Comparison of ENCODE assay signal across 26 cellular contexts in the genomic region with DNA sequence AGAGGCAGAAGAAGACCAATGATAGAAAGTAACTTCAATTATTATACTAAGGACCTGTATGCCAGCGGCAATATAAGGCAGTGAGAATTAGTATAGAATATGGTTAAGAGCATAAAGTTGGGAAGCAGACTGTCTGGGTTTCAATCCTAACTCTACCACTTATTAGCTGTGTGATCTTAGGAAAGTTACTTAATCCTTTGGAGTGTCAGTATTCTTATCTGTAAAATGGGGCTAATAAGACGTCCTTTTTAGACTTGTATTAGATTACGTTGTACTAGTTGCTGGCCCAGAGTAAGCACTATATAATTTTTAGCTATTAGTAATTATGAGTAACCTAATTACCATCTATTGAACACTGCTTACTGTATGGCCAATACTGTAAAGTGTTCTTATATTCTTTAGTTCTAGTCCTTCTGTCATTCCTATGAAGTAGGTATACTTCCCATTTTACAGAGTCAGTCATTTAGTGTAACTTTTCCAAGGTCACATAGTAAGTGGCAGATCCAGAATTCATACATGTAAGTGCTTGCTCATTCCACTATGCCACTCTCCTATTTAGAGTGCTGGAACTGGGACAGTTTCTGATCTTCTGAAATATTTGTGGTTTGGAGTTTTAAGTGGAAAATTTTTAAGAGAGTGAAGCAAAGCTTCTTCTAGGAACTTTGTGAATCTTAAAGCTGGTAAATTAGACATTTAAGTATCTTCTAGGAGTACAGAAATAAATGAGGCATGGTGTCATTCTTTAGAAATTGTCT. TPM values are rescaled to one million over a fixed set of nuclear protein-coding genes. Genes with fewer than 3 reads are reported as not detected.
DNase-seq lines count a peak whose midpoint lies in the region; ATAC-seq, FAIRE-seq and TF ChIP-seq lines count a peak whose summit lies in the region.
"Had no signal": no experiment of that assay in that cellular context is flagged by ENCODE, and none has a peak within 500 bp of the region (broad histone marks: within the 10 kb centered on the region; RNA-seq: fewer than 3 reads in every experiment).

No MANE protein-coding gene starts in this region.

- H3K4me3 ChIP-seq in HepG2 (replicated peaks in 1 of 3; ENCODE audit: insufficient read depth in 1 of 3, low read depth in 2 of 3, low read length in 3 of 3) (no peak overlapping the region), right lobe of liver (no peak overlapping the region), adipocyte (ENCODE audit: low read length) (no peak overlapping the region)
- H3K4me3 ChIP-seq: heart left ventricle had no signal

- H3K36me3 ChIP-seq in HepG2 (replicated peaks in 1 of 2; ENCODE audit: control insufficient read depth in 1 of 2, insufficient read depth in 2 of 2, low read length in 2 of 2) (peaks cover 14 to 51% of the 10 kb centered on the region in 2 experiments), right lobe of liver (peaks cover 0 to 57% (median 22%) of the 10 kb centered on the region in 4 donors), adipocyte (ENCODE audit: control insufficient read depth, insufficient read depth, low read length, severe bottlenecking) (peaks cover 82% of the 10 kb centered on the region)

- H4K20me1 ChIP-seq in HepG2 (ENCODE audit: insufficient read depth, low read length), result 0 out of 2 replicates have a peak, but pooled peaks cover 3% of the 10 kb centered on the region

- no peak for TF ChIP-seq POLR2A in HepG2 (IDR thresholded peaks at IDR 0.05; ENCODE audit: insufficient read depth in 1 of 2, low read depth in 2 of 2, low read length in 2 of 2)
- TF ChIP-seq POLR2A in right lobe of liver (IDR thresholded peaks at IDR 0.05), result no peak

- no peak overlapping the region for H3K9ac ChIP-seq in HepG2 (ENCODE audit: insufficient read depth, low read depth, low read length)
- no peak overlapping the region for H3K9ac ChIP-seq in adipocyte (ENCODE audit: low read length)

- POLR2A ChIA-PET in HepG2 (lab: Yijun Ruan, JAX), result no interaction called here

- DNase-seq in HepG2 (ENCODE audit: low spot score) (no peak), right lobe of liver (no peak), adipocyte (ENCODE audit: low read depth) (peak; percentile 46), fibroblast of peridontal ligament (ENCODE audit: extremely low read depth) (peak; percentile 69), NCI-H187 (lab: John Stamatoyannopoulos, UW) (no peak), NCI-H1436 treated with DMSO at 0.1 percent for 48 hours (lab: John Stamatoyannopoulos, UW) (no peak)
- DNase-seq in activated CD4-positive, alpha-beta T cell treated with anti-CD3 and anti-CD28 coated beads for 48 hours, result no peak
- DNase-seq: activated CD4-positive, alpha-beta T cell treated with anti-CD3 and anti-CD28 coated beads, Interleukin-2, amount 10 ng/mL, durations not matched to agents 24 days and 14 days; activated gamma-delta T cell treated with Interleukin-2 at 50 U/mL for 16 hours; aorta; CD8-positive, alpha-beta memory T cell; DMS53; heart left ventricle; KBM-7; NCI-H187 treated with DMSO at 0.1 percent for 48 hours; NCI-H446; PC-3; SHP77 treated with DMSO at 0.1 percent for 48 hours; small intestine; stimulated activated CD4-positive, alpha-beta T cell treated with anti-CD3 and anti-CD28 coated beads, Interleukin-4, amount 100 ng/mL, for 24 hours; T-helper 1 cell had no signal

- CTCF ChIA-PET in HepG2 (lab: Yijun Ruan, JAX; ENCODE audit: low intra/inter-chr PET ratio, low total read pairs), result no interaction called here

- no peaks in the 10 kb centered on the region for H3K9me3 ChIP-seq in HepG2 (ENCODE audit: low read length)
- H3K9me3 ChIP-seq in right lobe of liver, result no peaks in the 10 kb centered on the region
- no peaks in the 10 kb centered on the region for H3K9me3 ChIP-seq in adipocyte (ENCODE audit: control insufficient read depth, low read length)
- H3K9me3 ChIP-seq: heart left ventricle had no signal

- no peak overlapping the region for H3K4me2 ChIP-seq in HepG2 (ENCODE audit: low read depth, low read length)

- H3K27ac ChIP-seq in HepG2 (ENCODE audit: extremely low read length, insufficient read depth, low read length) (no peak overlapping the region), right lobe of liver (no peak overlapping the region)
- H3K27ac ChIP-seq: heart left ventricle had no signal

- TF ChIP-seq EP300 in HepG2 (IDR thresholded peaks at IDR 0.05; ENCODE audit: low read depth in 2 of 2, low read length in 2 of 2) (no peak), HepG2 (CRISPR knock-in tag; IDR thresholded peaks at IDR 0.05; ENCODE audit: borderline replicate concordance) (no peak)

- in situ Hi-C loops in HepG2 (cut with HindIII; ENCODE audit: extremely low pct_ligation_motif_present, low pct_unique_long_range_greater_than_20kb), result no loop called here

- WGBS in HepG2 (ENCODE audit: low lambda C conversion rate), result 99% methylated on average over 3 of the region's 3 CpGs
- 90% methylated on average over 3 of the region's 3 CpGs for WGBS in right lobe of liver (ENCODE audit: insufficient coverage, low coverage, low lambda C conversion rate, missing lambda C conversion rate)

- ATAC-seq in HepG2, result no peak
- no peak for ATAC-seq in right lobe of liver
- no peak for ATAC-seq in GM18498 (IDR thresholded peaks at IDR 0.05; ENCODE audit: unreplicated experiment)
- ATAC-seq: heart left ventricle, PC-3 had no signal

- no peak for TF ChIP-seq CTCF in HepG2 (CRISPR knock-in tag; IDR thresholded peaks at IDR 0.05)
- TF ChIP-seq CTCF in right lobe of liver (IDR thresholded peaks at IDR 0.05), result no peak

- intact Hi-C loops in HepG2 (cut with micrococcal nuclease; ENCODE audit: unreplicated experiment), result no loop called here
- intact Hi-C loops in right lobe of liver (cut with DNase I), result no loop called here

- no TSS peak for BruUV-seq in HepG2 (replicated peaks; lab: Mats Ljungman, UMichigan)

- no peaks in the 10 kb centered on the region for H3K79me2 ChIP-seq in HepG2 (ENCODE audit: insufficient read depth, low read length)

- FAIRE-seq in HepG2 (lab: Jason Lieb, UNC), result no peak
- FAIRE-seq: H54, small intestine had no signal

- no peak for TF ChIP-seq RAD21 in HepG2 (CRISPR knock-in tag; IDR thresholded peaks at IDR 0.05)

- H3K4me1 ChIP-seq in HepG2 (ENCODE audit: insufficient read depth, low read length) (peaks cover 34% of the 10 kb centered on the region), right lobe of liver (no peaks in the 10 kb centered on the region), adipocyte (ENCODE audit: control insufficient read depth, insufficient read depth, low read length) (peaks cover 23% of the 10 kb centered on the region)

- H2AFZ ChIP-seq in HepG2 (ENCODE audit: low read length), result no peak overlapping the region

- H3K27me3 ChIP-seq in HepG2 (ENCODE audit: control insufficient read depth in 1 of 2, insufficient read depth in 2 of 2, low read length in 2 of 2) (no peaks in the 10 kb centered on the region), right lobe of liver (no peaks in the 10 kb centered on the region), adipocyte (replicated peaks; ENCODE audit: control insufficient read depth, insufficient read depth, low read length) (no peaks in the 10 kb centered on the region)
- H3K27me3 ChIP-seq: heart left ventricle had no signal

RNA-seq across cellular contexts. Expression of gene HEATR9, which starts 22.5 kb away (rescaled TPM):
- not detected in 2 replicates for total RNA-seq in HepG2 (2016; rRNA removed; fragmentation: Illumina TruSeq; extraction: Trizol)
- not detected in 2 replicates for total RNA-seq in HepG2 (2016; cell fraction: cytosol; rRNA removed; fragmentation: Illumina TruSeq; extraction: Trizol; ENCODE audit: low read depth)
- total RNA-seq in HepG2 (2016; cell fraction: insoluble cytoplasmic fraction; rRNA removed; fragmentation: Illumina TruSeq; extraction: Trizol), result not detected in 2 replicates
- not detected in 2 replicates for total RNA-seq in HepG2 (2016; cell fraction: membrane; rRNA removed; fragmentation: Illumina TruSeq; extraction: Trizol)
- total RNA-seq in HepG2 (2016; cell fraction: nucleus; rRNA removed; fragmentation: Illumina TruSeq; extraction: Trizol), result not detected in 2 replicates
- polyA plus RNA-seq in HepG2 (2011; rRNA removed), result not detected in 2 replicates
- 0.13 TPM in 1 of 2 replicates, not detected in the other for polyA plus RNA-seq in HepG2 (2011; cell fraction: cytosol; rRNA removed)
- polyA plus RNA-seq in HepG2 (2011; cell fraction: nucleus; rRNA removed), result 0.14 TPM in 1 of 2 replicates, not detected in the other
- 0.35 TPM in 1 of 2 replicates, not detected in the other for polyA plus RNA-seq in HepG2 (2012)
- not detected in 2 replicates for polyA plus RNA-seq in HepG2 (2016; cell fraction: cytosol; fragmentation: Illumina TruSeq; extraction: Trizol; ENCODE audit: low read depth)
- polyA plus RNA-seq in HepG2 (2016; cell fraction: insoluble cytoplasmic fraction; fragmentation: Illumina TruSeq; extraction: Trizol; ENCODE audit: low read depth), result not detected in 2 replicates
- polyA plus RNA-seq in HepG2 (2016; cell fraction: membrane; fragmentation: Illumina TruSeq; extraction: Trizol; ENCODE audit: low read depth), result not detected in 2 replicates
- not detected in 2 replicates for polyA plus RNA-seq in HepG2 (2016; cell fraction: nucleus; fragmentation: Illumina TruSeq; extraction: Trizol; ENCODE audit: insufficient read depth, low read depth)
- not detected in 2 replicates for polyA minus RNA-seq in HepG2 (2011; rRNA and poly(A)+ RNA removed; ENCODE audit: low replicate concordance)
- polyA minus RNA-seq in HepG2 (2011; cell fraction: cytosol; rRNA and poly(A)+ RNA removed), result not detected in 2 replicates
- polyA minus RNA-seq in HepG2 (2011; cell fraction: nucleus; rRNA and poly(A)+ RNA removed), result 0.26 TPM in 1 of 2 replicates, not detected in the other
- total RNA-seq in right lobe of liver, result not detected
- total RNA-seq: activated CD4-positive, alpha-beta T cell treated with anti-CD3 and anti-CD28 coated beads, Interleukin-2, amount 10 ng/mL, durations not matched to agents 24 days and 14 days; aorta; lower leg skin; PC-3; pulmonary artery endothelial cell; urinary bladder had no signal
- polyA plus RNA-seq: aorta, heart left ventricle, small intestine, urinary bladder had no signal

RNA-seq across cellular contexts. Expression of gene CCL5, which starts 33.9 kb away (rescaled TPM):
- 0.13 TPM in 1 of 2 replicates, not detected in the other for total RNA-seq in HepG2 (2016; rRNA removed; fragmentation: Illumina TruSeq; extraction: Trizol)
- total RNA-seq in HepG2 (2016; cell fraction: cytosol; rRNA removed; fragmentation: Illumina TruSeq; extraction: Trizol; ENCODE audit: low read depth), result not detected in 2 replicates
- total RNA-seq in HepG2 (2016; cell fraction: insoluble cytoplasmic fraction; rRNA removed; fragmentation: Illumina TruSeq; extraction: Trizol), result 0.13 TPM in 1 of 2 replicates, not detected in the other
- total RNA-seq in HepG2 (2016; cell fraction: membrane; rRNA removed; fragmentation: Illumina TruSeq; extraction: Trizol), result not detected in 2 replicates
- not detected in 2 replicates for total RNA-seq in HepG2 (2016; cell fraction: nucleus; rRNA removed; fragmentation: Illumina TruSeq; extraction: Trizol)
- 0.25 and 0.29 TPM in 2 replicates for polyA plus RNA-seq in HepG2 (2011; rRNA removed)
- polyA plus RNA-seq in HepG2 (2011; cell fraction: cytosol; rRNA removed), result 0.16 and 0.31 TPM in 2 replicates
- polyA plus RNA-seq in HepG2 (2011; cell fraction: nucleus; rRNA removed), result 0.09 TPM in 1 of 2 replicates, not detected in the other
- 0.27 and 0.35 TPM in 2 replicates for polyA plus RNA-seq in HepG2 (2012)
- polyA plus RNA-seq in HepG2 (2016; cell fraction: cytosol; fragmentation: Illumina TruSeq; extraction: Trizol; ENCODE audit: low read depth), result not detected in 2 replicates
- not detected in 2 replicates for polyA plus RNA-seq in HepG2 (2016; cell fraction: insoluble cytoplasmic fraction; fragmentation: Illumina TruSeq; extraction: Trizol; ENCODE audit: low read depth)
- not detected in 2 replicates for polyA plus RNA-seq in HepG2 (2016; cell fraction: membrane; fragmentation: Illumina TruSeq; extraction: Trizol; ENCODE audit: low read depth)
- polyA plus RNA-seq in HepG2 (2016; cell fraction: nucleus; fragmentation: Illumina TruSeq; extraction: Trizol; ENCODE audit: insufficient read depth, low read depth), result 0.55 TPM in 1 of 2 replicates, not detected in the other
- 0.48 and 1.7 TPM in 2 replicates for polyA minus RNA-seq in HepG2 (2011; rRNA and poly(A)+ RNA removed; ENCODE audit: low replicate concordance)
- not detected in 2 replicates for polyA minus RNA-seq in HepG2 (2011; cell fraction: cytosol; rRNA and poly(A)+ RNA removed)
- polyA minus RNA-seq in HepG2 (2011; cell fraction: nucleus; rRNA and poly(A)+ RNA removed), result not detected in 2 replicates
- total RNA-seq in right lobe of liver, result 1 to 10 TPM in 5 of 6 experiments, under 1 TPM in 1; 0.53 to 3.4 (median 2.5) TPM
- total RNA-seq: PC-3 had no signal

RNA-seq across cellular contexts. Expression of gene TAF15, which starts 36.9 kb away (rescaled TPM):
- total RNA-seq in HepG2 (2016; rRNA removed; fragmentation: Illumina TruSeq; extraction: Trizol) (26.5 and 49.9 TPM in 2 replicates), right lobe of liver (10 to 100 TPM; 41.3 to 75.8 (median 65.4) TPM)
- total RNA-seq in HepG2 (2016; cell fraction: cytosol; rRNA removed; fragmentation: Illumina TruSeq; extraction: Trizol; ENCODE audit: low read depth), result 10.6 and 10.7 TPM in 2 replicates
- 25.5 and 47.5 TPM in 2 replicates for total RNA-seq in HepG2 (2016; cell fraction: insoluble cytoplasmic fraction; rRNA removed; fragmentation: Illumina TruSeq; extraction: Trizol)
- 22.1 and 24.1 TPM in 2 replicates for total RNA-seq in HepG2 (2016; cell fraction: membrane; rRNA removed; fragmentation: Illumina TruSeq; extraction: Trizol)
- 71.1 and 76.3 TPM in 2 replicates for total RNA-seq in HepG2 (2016; cell fraction: nucleus; rRNA removed; fragmentation: Illumina TruSeq; extraction: Trizol)
- polyA plus RNA-seq in HepG2 (2011; rRNA removed), result 25.2 and 29.3 TPM in 2 replicates
- polyA plus RNA-seq in HepG2 (2011; cell fraction: cytosol; rRNA removed), result 8.2 and 12.4 TPM in 2 replicates
- polyA plus RNA-seq in HepG2 (2011; cell fraction: nucleus; rRNA removed), result 33.6 and 41.0 TPM in 2 replicates
- 63.3 and 101 TPM in 2 replicates for polyA plus RNA-seq in HepG2 (2012)
- polyA plus RNA-seq in HepG2 (2016; cell fraction: cytosol; fragmentation: Illumina TruSeq; extraction: Trizol; ENCODE audit: low read depth), result 6.8 and 8.6 TPM in 2 replicates
- polyA plus RNA-seq in HepG2 (2016; cell fraction: insoluble cytoplasmic fraction; fragmentation: Illumina TruSeq; extraction: Trizol; ENCODE audit: low read depth), result 96.6 and 122 TPM in 2 replicates
- polyA plus RNA-seq in HepG2 (2016; cell fraction: membrane; fragmentation: Illumina TruSeq; extraction: Trizol; ENCODE audit: low read depth), result 13.0 and 14.7 TPM in 2 replicates
- 198 and 203 TPM in 2 replicates for polyA plus RNA-seq in HepG2 (2016; cell fraction: nucleus; fragmentation: Illumina TruSeq; extraction: Trizol; ENCODE audit: insufficient read depth, low read depth)
- polyA minus RNA-seq in HepG2 (2011; rRNA and poly(A)+ RNA removed; ENCODE audit: low replicate concordance), result 20.7 and 68.8 TPM in 2 replicates
- 15.1 and 21.8 TPM in 2 replicates for polyA minus RNA-seq in HepG2 (2011; cell fraction: cytosol; rRNA and poly(A)+ RNA removed)
- 122 and 130 TPM in 2 replicates for polyA minus RNA-seq in HepG2 (2011; cell fraction: nucleus; rRNA and poly(A)+ RNA removed)

RNA-seq across cellular contexts. Expression of gene MMP28, which starts 50.8 kb away (rescaled TPM):
- total RNA-seq in HepG2 (2016; rRNA removed; fragmentation: Illumina TruSeq; extraction: Trizol), result not detected in 2 replicates
- not detected in 2 replicates for total RNA-seq in HepG2 (2016; cell fraction: cytosol; rRNA removed; fragmentation: Illumina TruSeq; extraction: Trizol; ENCODE audit: low read depth)
- total RNA-seq in HepG2 (2016; cell fraction: insoluble cytoplasmic fraction; rRNA removed; fragmentation: Illumina TruSeq; extraction: Trizol), result not detected in 2 replicates
- not detected in 2 replicates for total RNA-seq in HepG2 (2016; cell fraction: membrane; rRNA removed; fragmentation: Illumina TruSeq; extraction: Trizol)
- not detected in 2 replicates for total RNA-seq in HepG2 (2016; cell fraction: nucleus; rRNA removed; fragmentation: Illumina TruSeq; extraction: Trizol)
- not detected in 2 replicates for polyA plus RNA-seq in HepG2 (2011; rRNA removed)
- not detected in 2 replicates for polyA plus RNA-seq in HepG2 (2011; cell fraction: cytosol; rRNA removed)
- not detected in 2 replicates for polyA plus RNA-seq in HepG2 (2011; cell fraction: nucleus; rRNA removed)
- polyA plus RNA-seq in HepG2 (2012), result not detected in 2 replicates
- polyA plus RNA-seq in HepG2 (2016; cell fraction: cytosol; fragmentation: Illumina TruSeq; extraction: Trizol; ENCODE audit: low read depth), result not detected in 2 replicates
- polyA plus RNA-seq in HepG2 (2016; cell fraction: insoluble cytoplasmic fraction; fragmentation: Illumina TruSeq; extraction: Trizol; ENCODE audit: low read depth), result not detected in 2 replicates
- not detected in 2 replicates for polyA plus RNA-seq in HepG2 (2016; cell fraction: membrane; fragmentation: Illumina TruSeq; extraction: Trizol; ENCODE audit: low read depth)
- not detected in 2 replicates for polyA plus RNA-seq in HepG2 (2016; cell fraction: nucleus; fragmentation: Illumina TruSeq; extraction: Trizol; ENCODE audit: insufficient read depth, low read depth)
- polyA minus RNA-seq in HepG2 (2011; rRNA and poly(A)+ RNA removed; ENCODE audit: low replicate concordance), result 11.8 TPM in 1 of 2 replicates, not detected in the other
- polyA minus RNA-seq in HepG2 (2011; cell fraction: cytosol; rRNA and poly(A)+ RNA removed), result not detected in 2 replicates
- not detected in 2 replicates for polyA minus RNA-seq in HepG2 (2011; cell fraction: nucleus; rRNA and poly(A)+ RNA removed)
- under 1 TPM in 3 of 6 experiments, not detected in 3; 0.22 to 0.28 (median 0.25) TPM for total RNA-seq in right lobe of liver
- total RNA-seq: activated CD4-positive, alpha-beta T cell treated with anti-CD3 and anti-CD28 coated beads, Interleukin-2, amount 10 ng/mL, durations not matched to agents 24 days and 14 days; CD8-positive, alpha-beta memory T cell had no signal
- polyA plus RNA-seq: CD8-positive, alpha-beta memory T cell had no signal

Comparison
In these comparisons a context has a peak if more than half of its experiments do, and no peak if none do; other contexts are left out.
1. DNase-seq: peak in adipocyte (single experiment) and fibroblast of peridontal ligament (single experiment); none in HepG2 (single experiment), right lobe of liver (0 of 3), NCI-H187 (0 of 2), NCI-H1436 treated with DMSO at 0.1 percent for 48 hours (single experiment) and activated CD4-positive, alpha-beta T cell treated with anti-CD3 and anti-CD28 coated beads for 48 hours (single experiment).